In genomic region chr1:206041640-206042039, GRCh38 we compare ENCODE assay signal across 10 cellular contexts. TPM values are rescaled to one million over a fixed set of nuclear protein-coding genes. Genes with fewer than 3 reads are reported as not detected.
DNase-seq lines count a peak whose midpoint lies in the region; ATAC-seq and TF ChIP-seq lines count a peak whose summit lies in the region.
"Had no signal": no experiment of that assay in that cellular context is flagged by ENCODE, and none has a peak within 500 bp of the region (broad histone marks: within the 10 kb centered on the region; RNA-seq: fewer than 3 reads in every experiment).

No MANE protein-coding gene starts in this region.

- WGBS in right cardiac atrium, result 68% methylated on average over 7 of the region's 7 CpGs

- no peaks in the 10 kb centered on the region for H3K4me1 ChIP-seq in upper lobe of right lung
- peaks cover 3% of the 10 kb centered on the region for H3K4me1 ChIP-seq in right cardiac atrium (ENCODE audit: control insufficient read depth, insufficient read depth, low read length)

- H3K9me3 ChIP-seq in upper lobe of right lung (no peaks in the 10 kb centered on the region), right cardiac atrium (ENCODE audit: control insufficient read depth, low read length) (no peaks in the 10 kb centered on the region)
- H3K9me3 ChIP-seq: vagina had no signal

- H3K4me1 Mint-ChIP-seq in natural killer cell treated with Interleukin-12 subunit alpha and Interleukin-12 subunit beta and Interleukin-15 and Interleukin-18, amount 100 ng/mL, for 72 hours (ENCODE audit: low read depth in 2 of 2), result peaks cover 6% of the 10 kb centered on the region in 2 donors
- H3K4me1 Mint-ChIP-seq in natural killer cell, result peaks cover 0 to 7% of the 10 kb centered on the region in 2 donors

- POLR2A ChIA-PET in HEK293T (lab: Yijun Ruan, JAX), result no interaction called here

- H3K27ac ChIP-seq in upper lobe of right lung (no peak overlapping the region), right cardiac atrium (ENCODE audit: low read length) (no peak overlapping the region)
- H3K27ac ChIP-seq: vagina had no signal

- H3K4me3 Mint-ChIP-seq in natural killer cell treated with Interleukin-12 subunit alpha and Interleukin-12 subunit beta and Interleukin-15 and Interleukin-18, amount 100 ng/mL, for 72 hours, result no peak overlapping the region
- H3K4me3 Mint-ChIP-seq in natural killer cell, result no peak overlapping the region
- H3K4me3 Mint-ChIP-seq: activated CD4-positive, alpha-beta T cell treated with anti-CD3 and anti-CD28 coated beads, Interleukin-2, amount 10 ng/mL, durations not matched to agents 24 days and 14 days had no signal

- no peaks in the 10 kb centered on the region for H3K27me3 ChIP-seq in upper lobe of right lung
- no peaks in the 10 kb centered on the region for H3K27me3 ChIP-seq in right cardiac atrium (ENCODE audit: control insufficient read depth, insufficient read depth)
- H3K27me3 ChIP-seq: vagina had no signal

- no peaks in the 10 kb centered on the region for H3K36me3 Mint-ChIP-seq in natural killer cell treated with Interleukin-12 subunit alpha and Interleukin-12 subunit beta and Interleukin-15 and Interleukin-18, amount 100 ng/mL, for 72 hours
- no peaks in the 10 kb centered on the region for H3K36me3 Mint-ChIP-seq in natural killer cell

- H3K4me3 ChIP-seq in epithelial cell of esophagus (ENCODE audit: low read length) (no peak overlapping the region), upper lobe of right lung (no peak overlapping the region), right cardiac atrium (ENCODE audit: low read length) (no peak overlapping the region)
- H3K4me3 ChIP-seq: vagina had no signal

- intact Hi-C loops in natural killer cell (cut with micrococcal nuclease) (no loop called here), upper lobe of right lung (cut with DNase I) (no loop called here), right cardiac atrium (cut with DNase I) (no loop called here)

- H3K36me3 ChIP-seq in upper lobe of right lung, result no peaks in the 10 kb centered on the region
- H3K36me3 ChIP-seq: vagina had no signal

- H3K27ac Mint-ChIP-seq in natural killer cell treated with Interleukin-12 subunit alpha and Interleukin-12 subunit beta and Interleukin-15 and Interleukin-18, amount 100 ng/mL, for 72 hours, result no peak overlapping the region
- H3K27ac Mint-ChIP-seq in natural killer cell, result no peak overlapping the region
- H3K27ac Mint-ChIP-seq: activated CD4-positive, alpha-beta T cell treated with anti-CD3 and anti-CD28 coated beads, Interleukin-2, amount 10 ng/mL, durations not matched to agents 24 days and 14 days had no signal

- DNase-seq in natural killer cell treated with Interleukin-12 subunit alpha and Interleukin-12 subunit beta and Interleukin-15 and Interleukin-18, amount 100 ng/mL, for 72 hours (ENCODE audit: low spot score), result no peak
- no peak for DNase-seq in natural killer cell
- DNase-seq in NAMALWA (ENCODE audit: low spot score), result peak; percentile 63
- peak; percentile 84 for DNase-seq in epithelial cell of esophagus (ENCODE audit: low read depth)
- no peak for DNase-seq in upper lobe of right lung
- no peak for DNase-seq in HEK293T (ENCODE audit: extremely low spot score)
- no peak for DNase-seq in right cardiac atrium
- DNase-seq: activated CD4-positive, alpha-beta T cell treated with anti-CD3 and anti-CD28 coated beads, Interleukin-2, amount 10 ng/mL, durations not matched to agents 24 days and 14 days had no signal

- H3K27me3 Mint-ChIP-seq in natural killer cell treated with Interleukin-12 subunit alpha and Interleukin-12 subunit beta and Interleukin-15 and Interleukin-18, amount 100 ng/mL, for 72 hours, result peaks cover 13 to 16% of the 10 kb centered on the region in 2 donors
- peaks cover 13 to 22% of the 10 kb centered on the region in 2 donors for H3K27me3 Mint-ChIP-seq in natural killer cell (ENCODE audit: low read depth in 2 of 2)

- H3K9me3 Mint-ChIP-seq in natural killer cell treated with Interleukin-12 subunit alpha and Interleukin-12 subunit beta and Interleukin-15 and Interleukin-18, amount 100 ng/mL, for 72 hours, result no peaks in the 10 kb centered on the region
- H3K9me3 Mint-ChIP-seq in natural killer cell, result no peaks in the 10 kb centered on the region
- H3K9me3 Mint-ChIP-seq: activated CD4-positive, alpha-beta T cell treated with anti-CD3 and anti-CD28 coated beads, Interleukin-2, amount 10 ng/mL, durations not matched to agents 24 days and 14 days had no signal

- no peak for TF ChIP-seq CTCF in natural killer cell (IDR thresholded peaks at IDR 0.05)
- TF ChIP-seq CTCF in epithelial cell of esophagus (IDR thresholded peaks at IDR 0.05; ENCODE audit: insufficient read depth, low read depth, low read length, missing control alignments), result no peak
- no peak for TF ChIP-seq CTCF in upper lobe of right lung (IDR thresholded peaks at IDR 0.05)

- CTCF ChIA-PET in HEK293T (lab: Yijun Ruan, JAX), result no interaction called here

- peak; percentile 33 to 53 for ATAC-seq in natural killer cell treated with Interleukin-12 subunit alpha and Interleukin-12 subunit beta and Interleukin-15 and Interleukin-18, amount 100 ng/mL, for 72 hours
- ATAC-seq in natural killer cell (no peak), upper lobe of right lung (peak; percentile 62), HG03469 (IDR thresholded peaks at IDR 0.05; ENCODE audit: unreplicated experiment) (no peak), right cardiac atrium (no peak)

TF ChIP-seq in HEK293T, 16 proteins besides CTCF, POLR2A, EP300 and RAD21:
- no peak for TF ChIP-seq ARNT (IDR thresholded peaks at IDR 0.05)
- TF ChIP-seq BHLHE40 (IDR thresholded peaks at IDR 0.05; ENCODE audit: borderline replicate concordance), result no peak
- TF ChIP-seq CTBP1 (IDR thresholded peaks at IDR 0.05; ENCODE audit: borderline replicate concordance), result no peak
- no peak for TF ChIP-seq LEF1 (IDR thresholded peaks at IDR 0.05; ENCODE audit: borderline replicate concordance)
- TF ChIP-seq SP1 (IDR thresholded peaks at IDR 0.05), result no peak

RNA-seq across cellular contexts. Expression of gene RHEX, which starts 11.3 kb away (rescaled TPM):
- total RNA-seq in natural killer cell treated with Interleukin-12 subunit alpha and Interleukin-12 subunit beta and Interleukin-15 and Interleukin-18, amount 100 ng/mL, for 72 hours, result under 1 TPM in 1 of 2 donors, not detected in 1; 0.86 TPM
- total RNA-seq in natural killer cell (10 to 100 TPM in 1 of 3 donors, under 1 TPM in 1, not detected in 1; 0.24 to 21.3 TPM), upper lobe of right lung (17.3 TPM), right cardiac atrium (1 to 10 TPM in 1 of 4 donors, under 1 TPM in 2, not detected in 1; 0.17 to 1.7 (median 0.82) TPM)
- polyA plus RNA-seq in right cardiac atrium, result not detected
- total RNA-seq: activated CD4-positive, alpha-beta T cell treated with anti-CD3 and anti-CD28 coated beads, Interleukin-2, amount 10 ng/mL, durations not matched to agents 24 days and 14 days had no signal

RNA-seq across cellular contexts. Expression of gene CTSE, which starts 17.9 kb away (rescaled TPM):
- total RNA-seq in natural killer cell treated with Interleukin-12 subunit alpha and Interleukin-12 subunit beta and Interleukin-15 and Interleukin-18, amount 100 ng/mL, for 72 hours, result not detected
- total RNA-seq in natural killer cell (not detected), upper lobe of right lung (85.8 TPM), right cardiac atrium (under 1 TPM in 1 of 4 donors, not detected in 3; 0.18 TPM)
- not detected for polyA plus RNA-seq in right cardiac atrium
- total RNA-seq: activated CD4-positive, alpha-beta T cell treated with anti-CD3 and anti-CD28 coated beads, Interleukin-2, amount 10 ng/mL, durations not matched to agents 24 days and 14 days; vagina had no signal

RNA-seq across cellular contexts. Expression of gene RAB7B, which starts 38.4 kb away (rescaled TPM):
- total RNA-seq in natural killer cell treated with Interleukin-12 subunit alpha and Interleukin-12 subunit beta and Interleukin-15 and Interleukin-18, amount 100 ng/mL, for 72 hours, result not detected
- total RNA-seq in natural killer cell (under 1 TPM in 1 of 3 donors, not detected in 2; 0.19 TPM), upper lobe of right lung (7.0 TPM), right cardiac atrium (1 to 10 TPM; 1.6 to 6.0 (median 4.8) TPM)
- polyA plus RNA-seq in right cardiac atrium, result 2.8 TPM
- total RNA-seq: activated CD4-positive, alpha-beta T cell treated with anti-CD3 and anti-CD28 coated beads, Interleukin-2, amount 10 ng/mL, durations not matched to agents 24 days and 14 days had no signal

Comparison
In these comparisons a context has a peak if more than half of its experiments do, and no peak if none do; other contexts are left out.
1. ATAC-seq: peak in natural killer cell treated with Interleukin-12 subunit alpha and Interleukin-12 subunit beta and Interleukin-15 and Interleukin-18, amount 100 ng/mL, for 72 hours (2 of 2) and upper lobe of right lung (single experiment); none in natural killer cell (0 of 3), HG03469 (single experiment) and right cardiac atrium (0 of 2).
2. DNase-seq: peak in NAMALWA (single experiment) and epithelial cell of esophagus (single experiment); none in natural killer cell treated with Interleukin-12 subunit alpha and Interleukin-12 subunit beta and Interleukin-15 and Interleukin-18, amount 100 ng/mL, for 72 hours (single experiment), natural killer cell (single experiment), upper lobe of right lung (single experiment), HEK293T (single experiment) and right cardiac atrium (0 of 3).
3. RNA of gene CTSE, which starts 17.9 kb away (total RNA-seq): 85.8 TPM in upper lobe of right lung (single experiment); 0.18 TPM in right cardiac atrium, not detected in natural killer cell treated with Interleukin-12 subunit alpha and Interleukin-12 subunit beta and Interleukin-15 and Interleukin-18, amount 100 ng/mL, for 72 hours and not detected in natural killer cell; every median in the first group is over 10 times any median in the second.